In the genomic region with DNA sequence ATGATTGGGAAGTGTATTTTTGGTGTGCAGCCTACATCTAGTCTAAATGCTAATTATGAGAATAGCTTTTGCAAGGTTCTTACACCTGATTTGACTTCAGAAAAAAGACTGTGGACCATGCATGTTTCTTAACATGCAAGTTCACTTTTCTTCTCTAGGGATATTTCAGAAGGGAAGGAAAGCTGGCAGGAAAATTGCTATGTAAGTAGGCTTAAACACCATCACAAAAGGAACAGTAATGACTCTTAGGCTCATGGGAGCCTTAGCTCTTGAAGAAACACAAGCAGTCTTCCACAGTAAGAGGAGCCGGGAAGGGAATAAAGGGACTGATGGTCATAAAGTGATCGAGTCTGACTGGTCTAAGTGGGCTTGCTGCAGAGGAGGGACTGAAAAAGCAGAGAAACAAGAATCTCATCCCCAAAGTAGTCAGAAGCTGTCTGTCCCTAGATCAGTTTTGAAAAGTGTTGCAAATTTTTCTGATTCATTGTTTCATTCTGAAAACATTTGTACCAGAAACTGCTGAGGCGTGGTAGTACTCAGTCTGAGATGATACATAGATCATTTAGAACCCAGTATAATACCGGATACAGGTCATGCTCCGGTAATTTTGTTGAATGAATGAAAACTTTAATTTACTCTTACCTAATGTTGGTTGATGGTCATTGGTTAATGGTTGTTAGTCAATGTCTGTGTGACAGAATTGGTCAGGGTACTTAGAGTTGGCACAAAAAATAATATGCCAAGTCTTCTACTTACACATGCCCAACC, we compare ENCODE assay signal across 12 cellular contexts. TPM values are rescaled to one million over a fixed set of nuclear protein-coding genes. Genes with fewer than 3 reads are reported as not detected.
DNase-seq lines count a peak whose midpoint lies in the region; ATAC-seq and TF ChIP-seq lines count a peak whose summit lies in the region.
"Had no signal": no experiment of that assay in that cellular context is flagged by ENCODE, and none has a peak within 500 bp of the region (broad histone marks: within the 10 kb centered on the region; RNA-seq: fewer than 3 reads in every experiment).

No MANE protein-coding gene starts in this region.

- H3K4me2 ChIP-seq in OCI-LY7 (ENCODE audit: low read length), result no peak overlapping the region

- no peaks in the 10 kb centered on the region; the same call in 1 of the 2 replicates for H4K20me1 ChIP-seq in OCI-LY7 (ENCODE audit: insufficient read depth, low read length)

- peaks cover 10% of the 10 kb centered on the region; the same call in 1 of the 2 replicates for H3K36me3 ChIP-seq in OCI-LY7 (ENCODE audit: insufficient read depth, low read length)

- ATAC-seq in GM18873 (IDR thresholded peaks at IDR 0.05; ENCODE audit: low FRiP score, unreplicated experiment) (peak; percentile 57), GM21717 (IDR thresholded peaks at IDR 0.05; ENCODE audit: unreplicated experiment) (peak; percentile 60), HG03342 (IDR thresholded peaks at IDR 0.05; ENCODE audit: unreplicated experiment) (peak; percentile 74)

- no peak overlapping the region for H3K4me3 Mint-ChIP-seq in nephron progenitor cell
- H3K4me3 Mint-ChIP-seq: IgD-negative memory B cell, neural crest cell had no signal

- BruUV-seq in OCI-LY7 (replicated peaks; lab: Mats Ljungman, UMichigan), result no TSS peak

- H3K27ac ChIP-seq in OCI-LY7 (ENCODE audit: low read depth, low read length, poor library complexity, severe bottlenecking), result no peak overlapping the region
- H3K27ac ChIP-seq: VCaP had no signal

- H3K27me3 Mint-ChIP-seq in nephron progenitor cell (ENCODE audit: low read depth, poor library complexity), result peaks cover 2% of the 10 kb centered on the region
- H3K27me3 Mint-ChIP-seq: IgD-negative memory B cell had no signal

- no peak overlapping the region for H3K4me3 ChIP-seq in OCI-LY7 (ENCODE audit: low read depth, low read length, poor library complexity, severe bottlenecking)

- DNase-seq in nephron progenitor cell, result no peak
- DNase-seq in OCI-LY7 (ENCODE audit: low spot score), result no peak
- no peak for DNase-seq in iPS-NIHi7 (ENCODE audit: extremely low spot score)
- no peak for DNase-seq in pons (ENCODE audit: low spot score)
- DNase-seq: cerebellar nuclear complex, NCI-H226 had no signal

- CTCF ChIA-PET in OCI-LY7 (lab: Charles Lee; ENCODE audit: unreplicated experiment), result no interaction called here

- no peaks in the 10 kb centered on the region for H3K9me3 ChIP-seq in OCI-LY7 (ENCODE audit: low read length)

- H3K4me1 Mint-ChIP-seq in nephron progenitor cell, result peaks cover 42% of the 10 kb centered on the region

- POLR2A ChIA-PET in OCI-LY7 (lab: Charles Lee), result interaction anchor here (0.6 to 1.7 kb wide), 2 partner anchors 8 to 45 kb away, joined by 3 to 6 read pairs; no protein-coding TSS in a partner anchor

- H2AFZ ChIP-seq in OCI-LY7 (ENCODE audit: low read length), result no peak overlapping the region

- no peak for TF ChIP-seq CTCF in nephron progenitor cell (IDR thresholded peaks at IDR 0.05)
- TF ChIP-seq CTCF in OCI-LY7 (conservative IDR thresholded peaks at IDR 0.05; ENCODE audit: low read length), result no peak

- H3K9me2 ChIP-seq in OCI-LY7 (ENCODE audit: insufficient read depth, low read length), result no peaks in the 10 kb centered on the region

- no peaks in the 10 kb centered on the region for H3K9me3 Mint-ChIP-seq in nephron progenitor cell
- H3K9me3 Mint-ChIP-seq: IgD-negative memory B cell, neural crest cell had no signal

- peaks cover 52% of the 10 kb centered on the region for H3K36me3 Mint-ChIP-seq in nephron progenitor cell (ENCODE audit: low read depth)

- intact Hi-C loops in OCI-LY7 (cut with micrococcal nuclease; ENCODE audit: unreplicated experiment), result no loop called here

- H3K27ac Mint-ChIP-seq in nephron progenitor cell, result peak overlapping the region; percentile 86

- peaks cover 8% of the 10 kb centered on the region for H3K4me1 ChIP-seq in OCI-LY7 (ENCODE audit: insufficient read depth, low read length, poor library complexity, severe bottlenecking)

- H3K79me2 ChIP-seq in OCI-LY7 (ENCODE audit: insufficient read depth, low read depth, low read length), result no peaks in the 10 kb centered on the region

RNA-seq across cellular contexts. Expression of a gene that starts 40.9 kb away (rescaled TPM):
- total RNA-seq in OCI-LY7 (2014; rRNA removed; shearing (Covaris generic)), result 26.5 and 36.5 TPM in 2 replicates
- total RNA-seq in OCI-LY7 (2022), result 20.8 and 22.3 TPM in 2 replicates
